2 cellular contexts compared by ENCODE assay signal in the genomic region with DNA sequence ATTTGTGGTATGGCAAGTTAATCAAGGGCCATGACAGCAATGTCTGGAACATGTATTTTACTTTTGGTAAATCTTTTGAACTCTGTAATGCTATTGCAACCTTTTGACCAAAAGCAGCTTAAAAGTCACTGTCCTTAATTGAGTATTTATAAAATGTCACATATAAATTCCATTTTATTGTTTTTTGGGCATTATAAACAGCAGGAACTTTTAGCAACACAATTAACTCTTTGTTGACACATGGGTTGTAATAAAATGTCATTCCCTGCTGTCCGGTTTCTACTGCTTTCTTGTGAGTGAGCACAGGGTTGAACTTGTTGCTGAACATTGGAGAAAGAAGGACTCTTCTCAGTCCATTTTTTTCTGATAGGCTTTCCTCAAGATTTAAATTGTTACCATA.
"Had no signal": no experiment of that assay in that cellular context is flagged by ENCODE, and none has a peak within 500 bp of the region (broad histone marks: within the 10 kb centered on the region; RNA-seq: fewer than 3 reads in every experiment).

No MANE protein-coding gene starts in this region.

- DNase-seq: GDM1, GF-D8 had no signal
